ENCODE assay signal across 20 cellular contexts in the genomic region with DNA sequence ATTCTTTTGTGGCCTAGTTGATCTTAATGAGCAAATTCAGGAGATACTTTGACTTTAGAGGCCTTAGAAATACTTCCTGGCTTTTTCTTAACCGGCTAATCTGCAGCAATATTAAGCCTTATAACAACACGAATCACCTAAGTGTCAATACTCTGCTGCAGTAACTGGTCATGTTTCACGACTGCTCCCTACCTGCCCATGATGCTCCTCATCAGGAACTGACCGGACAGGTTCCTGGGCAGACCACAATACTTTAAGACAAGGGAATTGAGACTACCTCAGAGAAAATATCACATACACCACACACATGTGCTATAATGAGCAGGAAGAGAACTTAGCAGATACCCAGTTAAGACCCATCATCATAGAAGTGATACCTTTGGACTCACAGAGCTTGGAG.
"Had no signal": no experiment of that assay in that cellular context is flagged by ENCODE, and none has a peak within 500 bp of the region (broad histone marks: within the 10 kb centered on the region; RNA-seq: fewer than 3 reads in every experiment).

No MANE protein-coding gene starts in this region.

- H3K36me3 ChIP-seq: adrenal gland, cardiac muscle cell, gastrocnemius medialis, heart left ventricle, prostate gland, right atrium auricular region, suprapubic skin, transverse colon, vagina had no signal

- H3K9me3 Mint-ChIP-seq: activated naive CD4-positive, alpha-beta T cell treated with anti-CD3 and anti-CD28 coated beads, Interleukin-2, amount 50 U/mL, for 24 hours; dendritic cell treated with granulocyte-macrophage colony-stimulating factor and Interleukin-4, amounts not matched to agents 40 ng/mL and 50 ng/mL, for 4 days had no signal

- H3K4me1 ChIP-seq: adrenal gland, prostate gland had no signal

- H3K27ac Mint-ChIP-seq: activated naive CD4-positive, alpha-beta T cell treated with anti-CD3 and anti-CD28 coated beads, Interleukin-2, amount 50 U/mL, for 24 hours; dendritic cell treated with granulocyte-macrophage colony-stimulating factor and Interleukin-4, amounts not matched to agents 40 ng/mL and 50 ng/mL, for 4 days; naive thymus-derived CD4-positive, alpha-beta T cell had no signal

- H3K27me3 ChIP-seq: adrenal gland, cardiac muscle cell, gastrocnemius medialis, right atrium auricular region, suprapubic skin, transverse colon, vagina had no signal

- H3K4me3 ChIP-seq: adrenal gland, cardiac muscle cell, gastrocnemius medialis, heart left ventricle, prostate gland, right atrium auricular region, suprapubic skin, transverse colon, vagina had no signal

- H3K4me1 Mint-ChIP-seq: activated naive CD4-positive, alpha-beta T cell treated with anti-CD3 and anti-CD28 coated beads, Interleukin-2, amount 50 U/mL, for 24 hours; naive thymus-derived CD4-positive, alpha-beta T cell had no signal

- H3K4me3 Mint-ChIP-seq: activated naive CD4-positive, alpha-beta T cell treated with anti-CD3 and anti-CD28 coated beads, Interleukin-2, amount 50 U/mL, for 24 hours; dendritic cell treated with granulocyte-macrophage colony-stimulating factor and Interleukin-4, amounts not matched to agents 40 ng/mL and 50 ng/mL, for 4 days; naive thymus-derived CD4-positive, alpha-beta T cell had no signal

- H3K27ac ChIP-seq: adrenal gland, cardiac muscle cell, gastrocnemius medialis, prostate gland, right atrium auricular region, suprapubic skin, transverse colon, vagina, VCaP had no signal

- H3K9me3 ChIP-seq: adrenal gland, gastrocnemius medialis, heart left ventricle, prostate gland, right atrium auricular region, suprapubic skin, transverse colon, vagina had no signal

- DNase-seq: activated CD4-positive, alpha-beta T cell treated with anti-CD3 and anti-CD28 coated beads, Interleukin-2, amount 50 U/mL, for 4 hours; activated gamma-delta T cell; adrenal gland; effector memory CD4-positive, alpha-beta T cell; gastrocnemius medialis; heart left ventricle; mesenchymal stem cell; naive thymus-derived CD4-positive, alpha-beta T cell; stimulated activated CD4-positive, alpha-beta T cell treated with anti-CD3 and anti-CD28 coated beads, Interleukin-2, amount 100 ng/mL, for 24 hours; stimulated activated naive CD8-positive, alpha-beta T cell treated with anti-CD3 and anti-CD28 coated beads, Interleukin-15, Interleukin-2, amounts not matched to agents 100 U/mL and 50 U/mL, for 24 hours; T-helper 2 cell; transverse colon had no signal

- H3K36me3 Mint-ChIP-seq: activated naive CD4-positive, alpha-beta T cell treated with anti-CD3 and anti-CD28 coated beads, Interleukin-2, amount 50 U/mL, for 24 hours; naive thymus-derived CD4-positive, alpha-beta T cell had no signal

- ATAC-seq: gastrocnemius medialis; heart left ventricle; naive thymus-derived CD4-positive, alpha-beta T cell; stimulated activated naive CD8-positive, alpha-beta T cell treated with anti-CD3 and anti-CD28 coated beads, Interleukin-15, Interleukin-2, amounts not matched to agents 100 U/mL and 50 U/mL, for 24 hours had no signal
